In the genomic region with DNA sequence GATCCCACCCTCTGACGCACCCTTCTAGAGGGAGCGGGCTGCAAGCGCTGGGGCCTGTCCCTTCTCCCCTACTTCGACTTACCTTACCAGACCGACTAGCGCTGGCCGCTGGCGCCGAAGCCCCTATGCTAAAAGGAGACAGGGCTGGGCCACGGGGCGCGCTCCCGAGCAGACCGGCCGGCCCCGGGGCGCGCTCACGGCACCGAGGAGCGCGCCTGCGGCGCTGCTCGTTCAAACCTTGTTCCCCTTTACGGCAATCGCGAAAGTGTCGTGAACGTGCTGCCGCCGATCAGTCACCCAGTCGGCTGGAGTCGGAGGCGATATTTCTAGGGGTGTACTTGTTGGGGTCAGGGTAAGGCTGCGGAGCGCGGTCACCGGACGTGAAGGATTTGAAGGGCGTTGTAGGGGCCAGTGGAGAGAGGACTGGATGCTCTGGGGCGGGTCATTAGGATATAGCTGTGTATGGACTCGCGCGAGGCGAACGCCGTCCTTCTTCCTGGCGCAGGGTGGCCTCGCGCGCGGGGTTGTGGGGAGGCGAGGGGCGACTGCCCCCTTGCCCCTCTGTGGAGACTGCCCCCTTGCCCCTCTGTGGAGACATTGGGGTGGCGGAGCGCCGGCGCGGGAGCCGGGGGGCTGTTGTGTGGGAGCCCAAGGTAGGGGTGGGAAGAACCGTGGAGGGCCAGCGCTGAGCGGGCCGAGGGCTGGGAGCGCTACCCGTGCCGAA, we compare ENCODE assay signal across 1 cellular context.
TF ChIP-seq lines count a peak whose summit lies in the region.

A gene (plus strand): TSS at position 268 of the 724 bp plus-strand sequence. CDS start 7,492 bp downstream, outside the sequence.
A gene (minus strand): TSS at position 138 of the 724 bp plus-strand sequence. CDS start 8,539 bp downstream, outside the sequence.

TF ChIP-seq in K562, 482 proteins besides CTCF, POLR2A, EP300 and RAD21 (continued from another document and continues in another):
- TF ChIP-seq, protein P1, sequence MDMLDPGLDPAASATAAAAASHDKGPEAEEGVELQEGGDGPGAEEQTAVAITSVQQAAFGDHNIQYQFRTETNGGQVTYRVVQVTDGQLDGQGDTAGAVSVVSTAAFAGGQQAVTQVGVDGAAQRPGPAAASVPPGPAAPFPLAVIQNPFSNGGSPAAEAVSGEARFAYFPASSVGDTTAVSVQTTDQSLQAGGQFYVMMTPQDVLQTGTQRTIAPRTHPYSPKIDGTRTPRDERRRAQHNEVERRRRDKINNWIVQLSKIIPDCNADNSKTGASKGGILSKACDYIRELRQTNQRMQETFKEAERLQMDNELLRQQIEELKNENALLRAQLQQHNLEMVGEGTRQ (CRISPR knock-in tag; IDR thresholded peaks at IDR 0.05) = no peak
- TF ChIP-seq, protein P2, sequence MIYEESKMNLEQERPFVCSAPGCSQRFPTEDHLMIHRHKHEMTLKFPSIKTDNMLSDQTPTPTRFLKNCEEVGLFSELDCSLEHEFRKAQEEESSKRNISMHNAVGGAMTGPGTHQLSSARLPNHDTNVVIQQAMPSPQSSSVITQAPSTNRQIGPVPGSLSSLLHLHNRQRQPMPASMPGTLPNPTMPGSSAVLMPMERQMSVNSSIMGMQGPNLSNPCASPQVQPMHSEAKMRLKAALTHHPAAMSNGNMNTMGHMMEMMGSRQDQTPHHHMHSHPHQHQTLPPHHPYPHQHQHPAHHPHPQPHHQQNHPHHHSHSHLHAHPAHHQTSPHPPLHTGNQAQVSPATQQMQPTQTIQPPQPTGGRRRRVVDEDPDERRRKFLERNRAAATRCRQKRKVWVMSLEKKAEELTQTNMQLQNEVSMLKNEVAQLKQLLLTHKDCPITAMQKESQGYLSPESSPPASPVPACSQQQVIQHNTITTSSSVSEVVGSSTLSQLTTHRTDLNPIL (CRISPR knock-in tag; IDR thresholded peaks at IDR 0.05) = no peak; the same call in 1 of the 2 replicates
- TF ChIP-seq ZNF324 (CRISPR knock-in tag; IDR thresholded peaks at IDR 0.05) = no peak
- TF ChIP-seq ELF2 (CRISPR knock-in tag; IDR thresholded peaks at IDR 0.05) = no peak
- TF ChIP-seq, protein P3, sequence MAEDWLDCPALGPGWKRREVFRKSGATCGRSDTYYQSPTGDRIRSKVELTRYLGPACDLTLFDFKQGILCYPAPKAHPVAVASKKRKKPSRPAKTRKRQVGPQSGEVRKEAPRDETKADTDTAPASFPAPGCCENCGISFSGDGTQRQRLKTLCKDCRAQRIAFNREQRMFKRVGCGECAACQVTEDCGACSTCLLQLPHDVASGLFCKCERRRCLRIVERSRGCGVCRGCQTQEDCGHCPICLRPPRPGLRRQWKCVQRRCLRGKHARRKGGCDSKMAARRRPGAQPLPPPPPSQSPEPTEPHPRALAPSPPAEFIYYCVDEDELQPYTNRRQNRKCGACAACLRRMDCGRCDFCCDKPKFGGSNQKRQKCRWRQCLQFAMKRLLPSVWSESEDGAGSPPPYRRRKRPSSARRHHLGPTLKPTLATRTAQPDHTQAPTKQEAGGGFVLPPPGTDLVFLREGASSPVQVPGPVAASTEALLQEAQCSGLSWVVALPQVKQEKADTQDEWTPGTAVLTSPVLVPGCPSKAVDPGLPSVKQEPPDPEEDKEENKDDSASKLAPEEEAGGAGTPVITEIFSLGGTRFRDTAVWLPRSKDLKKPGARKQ (CRISPR knock-in tag; IDR thresholded peaks at IDR 0.05) = no peak
- TF ChIP-seq, protein P4, sequence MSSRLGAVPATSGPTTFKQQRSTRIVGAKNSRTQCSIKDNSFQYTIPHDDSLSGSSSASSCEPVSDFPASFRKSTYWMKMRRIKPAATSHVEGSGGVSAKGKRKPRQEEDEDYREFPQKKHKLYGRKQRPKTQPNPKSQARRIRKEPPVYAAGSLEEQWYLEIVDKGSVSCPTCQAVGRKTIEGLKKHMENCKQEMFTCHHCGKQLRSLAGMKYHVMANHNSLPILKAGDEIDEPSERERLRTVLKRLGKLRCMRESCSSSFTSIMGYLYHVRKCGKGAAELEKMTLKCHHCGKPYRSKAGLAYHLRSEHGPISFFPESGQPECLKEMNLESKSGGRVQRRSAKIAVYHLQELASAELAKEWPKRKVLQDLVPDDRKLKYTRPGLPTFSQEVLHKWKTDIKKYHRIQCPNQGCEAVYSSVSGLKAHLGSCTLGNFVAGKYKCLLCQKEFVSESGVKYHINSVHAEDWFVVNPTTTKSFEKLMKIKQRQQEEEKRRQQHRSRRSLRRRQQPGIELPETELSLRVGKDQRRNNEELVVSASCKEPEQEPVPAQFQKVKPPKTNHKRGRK (tag; IDR thresholded peaks at IDR 0.05) = no peak
- peak; percentile 91 for TF ChIP-seq TAF1 (IDR thresholded peaks at IDR 0.05; ENCODE audit: control insufficient read depth, extremely low read depth, insufficient read depth, low read length, severe bottlenecking)
- no peak for TF ChIP-seq BMI1 (IDR thresholded peaks at IDR 0.05; ENCODE audit: low read length)
- no peak for TF ChIP-seq MTA1 (IDR thresholded peaks at IDR 0.05; ENCODE audit: borderline replicate concordance)
- TF ChIP-seq, protein P5, sequence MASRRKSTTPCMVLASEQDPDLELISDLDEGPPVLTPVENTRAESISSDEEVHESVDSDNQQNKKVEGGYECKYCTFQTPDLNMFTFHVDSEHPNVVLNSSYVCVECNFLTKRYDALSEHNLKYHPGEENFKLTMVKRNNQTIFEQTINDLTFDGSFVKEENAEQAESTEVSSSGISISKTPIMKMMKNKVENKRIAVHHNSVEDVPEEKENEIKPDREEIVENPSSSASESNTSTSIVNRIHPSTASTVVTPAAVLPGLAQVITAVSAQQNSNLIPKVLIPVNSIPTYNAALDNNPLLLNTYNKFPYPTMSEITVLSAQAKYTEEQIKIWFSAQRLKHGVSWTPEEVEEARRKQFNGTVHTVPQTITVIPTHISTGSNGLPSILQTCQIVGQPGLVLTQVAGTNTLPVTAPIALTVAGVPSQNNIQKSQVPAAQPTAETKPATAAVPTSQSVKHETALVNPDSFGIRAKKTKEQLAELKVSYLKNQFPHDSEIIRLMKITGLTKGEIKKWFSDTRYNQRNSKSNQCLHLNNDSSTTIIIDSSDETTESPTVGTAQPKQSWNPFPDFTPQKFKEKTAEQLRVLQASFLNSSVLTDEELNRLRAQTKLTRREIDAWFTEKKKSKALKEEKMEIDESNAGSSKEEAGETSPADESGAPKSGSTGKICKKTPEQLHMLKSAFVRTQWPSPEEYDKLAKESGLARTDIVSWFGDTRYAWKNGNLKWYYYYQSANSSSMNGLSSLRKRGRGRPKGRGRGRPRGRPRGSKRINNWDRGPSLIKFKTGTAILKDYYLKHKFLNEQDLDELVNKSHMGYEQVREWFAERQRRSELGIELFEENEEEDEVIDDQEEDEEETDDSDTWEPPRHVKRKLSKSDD (conservative IDR thresholded peaks at IDR 0.05; ENCODE audit: low read length) = no peak
- no peak for TF ChIP-seq GABPB2 (CRISPR knock-in tag; conservative IDR thresholded peaks at IDR 0.05)
- TF ChIP-seq, protein P6, sequence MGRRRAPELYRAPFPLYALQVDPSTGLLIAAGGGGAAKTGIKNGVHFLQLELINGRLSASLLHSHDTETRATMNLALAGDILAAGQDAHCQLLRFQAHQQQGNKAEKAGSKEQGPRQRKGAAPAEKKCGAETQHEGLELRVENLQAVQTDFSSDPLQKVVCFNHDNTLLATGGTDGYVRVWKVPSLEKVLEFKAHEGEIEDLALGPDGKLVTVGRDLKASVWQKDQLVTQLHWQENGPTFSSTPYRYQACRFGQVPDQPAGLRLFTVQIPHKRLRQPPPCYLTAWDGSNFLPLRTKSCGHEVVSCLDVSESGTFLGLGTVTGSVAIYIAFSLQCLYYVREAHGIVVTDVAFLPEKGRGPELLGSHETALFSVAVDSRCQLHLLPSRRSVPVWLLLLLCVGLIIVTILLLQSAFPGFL (CRISPR knock-in tag; IDR thresholded peaks at IDR 0.05) = no peak
- no peak for TF ChIP-seq ZNF436 (CRISPR knock-in tag; IDR thresholded peaks at IDR 0.05)
- TF ChIP-seq, protein P7, sequence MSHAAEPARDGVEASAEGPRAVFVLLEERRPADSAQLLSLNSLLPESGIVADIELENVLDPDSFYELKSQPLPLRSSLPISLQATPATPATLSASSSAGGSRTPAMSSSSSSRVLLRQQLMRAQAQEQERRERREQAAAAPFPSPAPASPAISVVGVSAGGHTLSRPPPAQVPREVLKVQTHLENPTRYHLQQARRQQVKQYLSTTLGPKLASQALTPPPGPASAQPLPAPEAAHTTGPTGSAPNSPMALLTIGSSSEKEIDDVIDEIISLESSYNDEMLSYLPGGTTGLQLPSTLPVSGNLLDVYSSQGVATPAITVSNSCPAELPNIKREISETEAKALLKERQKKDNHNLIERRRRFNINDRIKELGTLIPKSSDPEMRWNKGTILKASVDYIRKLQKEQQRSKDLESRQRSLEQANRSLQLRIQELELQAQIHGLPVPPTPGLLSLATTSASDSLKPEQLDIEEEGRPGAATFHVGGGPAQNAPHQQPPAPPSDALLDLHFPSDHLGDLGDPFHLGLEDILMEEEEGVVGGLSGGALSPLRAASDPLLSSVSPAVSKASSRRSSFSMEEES (CRISPR knock-in tag; IDR thresholded peaks at IDR 0.05) = no peak
- no peak for TF ChIP-seq RFX1 (IDR thresholded peaks at IDR 0.05)
- TF ChIP-seq ZFP36 (IDR thresholded peaks at IDR 0.05; ENCODE audit: low read depth, low read length, partially characterized antibody) = peak; percentile 40
- TF ChIP-seq SNRNP70 (optimal IDR thresholded peaks at IDR 0.05; ENCODE audit: low read depth, low read length) = no peak
- TF ChIP-seq NBN (IDR thresholded peaks at IDR 0.05; ENCODE audit: low read depth) = no peak; the same call in 1 of the 2 replicates
- TF ChIP-seq FOXJ2 (tag; IDR thresholded peaks at IDR 0.05) = peak; percentile 68; the same call in 1 of the 2 replicates
- TF ChIP-seq, protein P8, sequence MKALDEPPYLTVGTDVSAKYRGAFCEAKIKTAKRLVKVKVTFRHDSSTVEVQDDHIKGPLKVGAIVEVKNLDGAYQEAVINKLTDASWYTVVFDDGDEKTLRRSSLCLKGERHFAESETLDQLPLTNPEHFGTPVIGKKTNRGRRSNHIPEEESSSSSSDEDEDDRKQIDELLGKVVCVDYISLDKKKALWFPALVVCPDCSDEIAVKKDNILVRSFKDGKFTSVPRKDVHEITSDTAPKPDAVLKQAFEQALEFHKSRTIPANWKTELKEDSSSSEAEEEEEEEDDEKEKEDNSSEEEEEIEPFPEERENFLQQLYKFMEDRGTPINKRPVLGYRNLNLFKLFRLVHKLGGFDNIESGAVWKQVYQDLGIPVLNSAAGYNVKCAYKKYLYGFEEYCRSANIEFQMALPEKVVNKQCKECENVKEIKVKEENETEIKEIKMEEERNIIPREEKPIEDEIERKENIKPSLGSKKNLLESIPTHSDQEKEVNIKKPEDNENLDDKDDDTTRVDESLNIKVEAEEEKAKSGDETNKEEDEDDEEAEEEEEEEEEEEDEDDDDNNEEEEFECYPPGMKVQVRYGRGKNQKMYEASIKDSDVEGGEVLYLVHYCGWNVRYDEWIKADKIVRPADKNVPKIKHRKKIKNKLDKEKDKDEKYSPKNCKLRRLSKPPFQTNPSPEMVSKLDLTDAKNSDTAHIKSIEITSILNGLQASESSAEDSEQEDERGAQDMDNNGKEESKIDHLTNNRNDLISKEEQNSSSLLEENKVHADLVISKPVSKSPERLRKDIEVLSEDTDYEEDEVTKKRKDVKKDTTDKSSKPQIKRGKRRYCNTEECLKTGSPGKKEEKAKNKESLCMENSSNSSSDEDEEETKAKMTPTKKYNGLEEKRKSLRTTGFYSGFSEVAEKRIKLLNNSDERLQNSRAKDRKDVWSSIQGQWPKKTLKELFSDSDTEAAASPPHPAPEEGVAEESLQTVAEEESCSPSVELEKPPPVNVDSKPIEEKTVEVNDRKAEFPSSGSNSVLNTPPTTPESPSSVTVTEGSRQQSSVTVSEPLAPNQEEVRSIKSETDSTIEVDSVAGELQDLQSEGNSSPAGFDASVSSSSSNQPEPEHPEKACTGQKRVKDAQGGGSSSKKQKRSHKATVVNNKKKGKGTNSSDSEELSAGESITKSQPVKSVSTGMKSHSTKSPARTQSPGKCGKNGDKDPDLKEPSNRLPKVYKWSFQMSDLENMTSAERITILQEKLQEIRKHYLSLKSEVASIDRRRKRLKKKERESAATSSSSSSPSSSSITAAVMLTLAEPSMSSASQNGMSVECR (CRISPR knock-in tag; IDR thresholded peaks at IDR 0.05) = 0 out of 2 replicates have a peak, but pooled peaks have one; percentile 4
- TF ChIP-seq GATAD2A (IDR thresholded peaks at IDR 0.05) = peak; percentile 30; the same call in 1 of the 2 replicates
- peak; percentile 97 for TF ChIP-seq POLR2G (IDR thresholded peaks at IDR 0.05; ENCODE audit: low read depth, low read length)
- TF ChIP-seq NFYB (IDR thresholded peaks at IDR 0.05; ENCODE audit: extremely low read depth, insufficient read length) = no peak
- no peak for TF ChIP-seq ZNF12 (CRISPR knock-in tag; IDR thresholded peaks at IDR 0.05)
- TF ChIP-seq, protein P9, sequence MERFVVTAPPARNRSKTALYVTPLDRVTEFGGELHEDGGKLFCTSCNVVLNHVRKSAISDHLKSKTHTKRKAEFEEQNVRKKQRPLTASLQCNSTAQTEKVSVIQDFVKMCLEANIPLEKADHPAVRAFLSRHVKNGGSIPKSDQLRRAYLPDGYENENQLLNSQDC (CRISPR knock-in tag; IDR thresholded peaks at IDR 0.05) = no peak
- TF ChIP-seq ZNF212 (CRISPR knock-in tag; IDR thresholded peaks at IDR 0.05) = 0 out of 2 replicates have a peak, but pooled peaks have one; percentile 24
- TF ChIP-seq TAL1 (IDR thresholded peaks at IDR 0.05) = no peak
- TF ChIP-seq, protein P10, sequence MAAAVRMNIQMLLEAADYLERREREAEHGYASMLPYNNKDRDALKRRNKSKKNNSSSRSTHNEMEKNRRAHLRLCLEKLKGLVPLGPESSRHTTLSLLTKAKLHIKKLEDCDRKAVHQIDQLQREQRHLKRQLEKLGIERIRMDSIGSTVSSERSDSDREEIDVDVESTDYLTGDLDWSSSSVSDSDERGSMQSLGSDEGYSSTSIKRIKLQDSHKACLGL (CRISPR knock-in tag; IDR thresholded peaks at IDR 0.05; ENCODE audit: borderline replicate concordance, poor library complexity, severe bottlenecking) = no peak
- peak; percentile 83 for TF ChIP-seq CCNT2 (IDR thresholded peaks at IDR 0.05; ENCODE audit: borderline replicate concordance, extremely low read depth, insufficient read length, low read depth, low read length)
- TF ChIP-seq CXXC5 (CRISPR knock-in tag; IDR thresholded peaks at IDR 0.05) = peak; percentile 74
- TF ChIP-seq NR2C2 (CRISPR knock-in tag; IDR thresholded peaks at IDR 0.05) = 0 out of 2 replicates have a peak, but pooled peaks have one; percentile 21
- TF ChIP-seq NR2C2 (tag; IDR thresholded peaks at IDR 0.05) = peak; percentile 69
- TF ChIP-seq, protein P11, sequence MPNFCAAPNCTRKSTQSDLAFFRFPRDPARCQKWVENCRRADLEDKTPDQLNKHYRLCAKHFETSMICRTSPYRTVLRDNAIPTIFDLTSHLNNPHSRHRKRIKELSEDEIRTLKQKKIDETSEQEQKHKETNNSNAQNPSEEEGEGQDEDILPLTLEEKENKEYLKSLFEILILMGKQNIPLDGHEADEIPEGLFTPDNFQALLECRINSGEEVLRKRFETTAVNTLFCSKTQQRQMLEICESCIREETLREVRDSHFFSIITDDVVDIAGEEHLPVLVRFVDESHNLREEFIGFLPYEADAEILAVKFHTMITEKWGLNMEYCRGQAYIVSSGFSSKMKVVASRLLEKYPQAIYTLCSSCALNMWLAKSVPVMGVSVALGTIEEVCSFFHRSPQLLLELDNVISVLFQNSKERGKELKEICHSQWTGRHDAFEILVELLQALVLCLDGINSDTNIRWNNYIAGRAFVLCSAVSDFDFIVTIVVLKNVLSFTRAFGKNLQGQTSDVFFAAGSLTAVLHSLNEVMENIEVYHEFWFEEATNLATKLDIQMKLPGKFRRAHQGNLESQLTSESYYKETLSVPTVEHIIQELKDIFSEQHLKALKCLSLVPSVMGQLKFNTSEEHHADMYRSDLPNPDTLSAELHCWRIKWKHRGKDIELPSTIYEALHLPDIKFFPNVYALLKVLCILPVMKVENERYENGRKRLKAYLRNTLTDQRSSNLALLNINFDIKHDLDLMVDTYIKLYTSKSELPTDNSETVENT (CRISPR knock-in tag; IDR thresholded peaks at IDR 0.05) = peak; percentile 68; the same call in 1 of the 2 replicates
- TF ChIP-seq ZKSCAN3 (CRISPR knock-in tag; IDR thresholded peaks at IDR 0.05) = no peak
